ENCODE assay signal across 10 cellular contexts in the genomic region with DNA sequence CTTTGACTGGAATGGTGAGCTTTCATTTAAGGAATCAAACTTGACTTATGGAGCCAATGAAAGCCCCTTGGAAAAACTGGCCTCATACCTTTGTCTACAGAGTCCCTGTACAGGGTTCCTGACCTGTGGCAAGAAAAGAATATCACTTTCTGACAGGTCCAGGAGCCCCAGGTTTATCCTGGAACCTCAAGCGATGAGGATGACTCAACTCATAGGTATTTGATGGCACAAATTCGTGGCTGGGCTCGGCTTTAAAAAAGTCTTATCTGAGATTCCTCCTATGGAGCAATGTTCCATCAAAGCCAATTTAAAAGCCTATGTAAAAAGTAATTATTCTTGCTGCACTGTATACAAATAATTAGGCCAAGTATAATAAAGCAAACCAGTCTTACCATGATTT. TPM values are rescaled to one million over a fixed set of nuclear protein-coding genes. Genes with fewer than 3 reads are reported as not detected.
A peak's percentile ranks its signal among the peaks of the same experiment; 100 is the strongest.
DNase-seq lines count a peak whose midpoint lies in the region; FAIRE-seq and TF ChIP-seq lines count a peak whose summit lies in the region.
"Not testable (repeated sequence)": the region's sequence is repeated elsewhere in the genome, so short reads cannot be mapped to it uniquely, and the experiment has no call there.
"Had no signal": no experiment of that assay in that cellular context is flagged by ENCODE, and none has a peak within 500 bp of the region (broad histone marks: within the 10 kb centered on the region; RNA-seq: fewer than 3 reads in every experiment).

No MANE protein-coding gene starts in this region.

- peak; percentile 85 for FAIRE-seq in RCC 7860 (lab: Jason Lieb, UNC)
- not testable (repeated sequence) for FAIRE-seq in astrocyte (lab: Jason Lieb, UNC)

- not testable (repeated sequence) for H2AFZ ChIP-seq in astrocyte (ENCODE audit: low read depth, low read length); hepatocyte

- H3K4me1 ChIP-seq in Caco-2 (peaks cover 63% of the 10 kb centered on the region), transverse colon (peaks cover 14 to 69% (median 26%) of the 10 kb centered on the region in 4 donors)
- H3K4me1 ChIP-seq in astrocyte (ENCODE audit: insufficient read depth, low read length); hepatocyte (ENCODE audit: insufficient read depth): not testable (repeated sequence)

- TF ChIP-seq POLR2A in transverse colon (IDR thresholded peaks at IDR 0.05): not testable (repeated sequence)

- TF ChIP-seq EP300 in transverse colon (IDR thresholded peaks at IDR 0.05; ENCODE audit: low read depth): not testable (repeated sequence)

- not testable (repeated sequence) for H3K9me3 ChIP-seq in Caco-2; astrocyte (ENCODE audit: insufficient read depth, low read depth, low read length); hepatocyte (ENCODE audit: low read depth); transverse colon

- intact Hi-C loops in Caco-2 (cut with micrococcal nuclease; ENCODE audit: unreplicated experiment); transverse colon (cut with DNase I; ENCODE audit: low total_unique reads): not testable (repeated sequence)

- not testable (repeated sequence) for H3K27me3 Mint-ChIP-seq in Caco-2 (ENCODE audit: insufficient read depth, unreplicated experiment); astrocyte (ENCODE audit: low read depth, unreplicated experiment)

- H3K9me3 Mint-ChIP-seq in Caco-2 (ENCODE audit: unreplicated experiment): not testable (repeated sequence)
- peaks cover 25% of the 10 kb centered on the region for H3K9me3 Mint-ChIP-seq in astrocyte (ENCODE audit: unreplicated experiment)

- POLR2A ChIA-PET in Caco-2 (lab: Charles Lee): not testable (repeated sequence)

- H3K27ac Mint-ChIP-seq in Caco-2 (ENCODE audit: unreplicated experiment): peak overlapping the region; percentile 71
- not testable (repeated sequence) for H3K27ac Mint-ChIP-seq in astrocyte (ENCODE audit: unreplicated experiment)

- in situ Hi-C loops in transverse colon (cut with MboI; ENCODE audit: low pct_ligation_motif_present in 1 of 4, low pct_unique_long_range_greater_than_20kb in 1 of 4, low sequenced_read_pairs in 3 of 4): not testable (repeated sequence)

- H3K36me3 Mint-ChIP-seq in Caco-2 (ENCODE audit: insufficient read depth, unreplicated experiment); astrocyte (ENCODE audit: low read depth, unreplicated experiment): not testable (repeated sequence)

- not testable (repeated sequence) for H3K9ac ChIP-seq in astrocyte (ENCODE audit: low read length)

- not testable (repeated sequence) for H4K20me1 ChIP-seq in astrocyte (ENCODE audit: insufficient read depth, low read length); hepatocyte (ENCODE audit: insufficient read depth, poor library complexity, severe bottlenecking)

- H3K27ac ChIP-seq in astrocyte (ENCODE audit: low read depth, low read length); hepatocyte: not testable (repeated sequence)
- peak overlapping the region in 3 of 4 donors; percentile 17 to 57 (median 29) for H3K27ac ChIP-seq in transverse colon

- not testable (repeated sequence) for H3K36me3 ChIP-seq in Caco-2 (ENCODE audit: control insufficient read depth, insufficient read depth, low read length); astrocyte (ENCODE audit: insufficient read depth, low read length); hepatocyte (replicated peaks; ENCODE audit: insufficient read depth, low read depth); transverse colon

- CTCF ChIA-PET in Caco-2 (lab: Charles Lee): not testable (repeated sequence)

- H3K4me3 ChIP-seq in Caco-2 (ENCODE audit: low read depth, low read length); astrocyte (ENCODE audit: insufficient read depth, low read depth, low read length); choroid plexus epithelial cell (ENCODE audit: low read depth, low read length); hepatocyte; transverse colon: not testable (repeated sequence)

- BruUV-seq in Caco-2 (replicated peaks; lab: Mats Ljungman, UMichigan): not testable (repeated sequence)

- H3K4me2 ChIP-seq in astrocyte (ENCODE audit: low read length); hepatocyte: not testable (repeated sequence)

- H3K4me3 Mint-ChIP-seq in Caco-2 (ENCODE audit: unreplicated experiment): peak overlapping the region; percentile 57
- not testable (repeated sequence) for H3K4me3 Mint-ChIP-seq in astrocyte (ENCODE audit: unreplicated experiment)

- 65% methylated on average over 3 of the region's 3 CpGs for WGBS in hepatocyte (ENCODE audit: low lambda C conversion rate, missing lambda C conversion rate)
- 28 to 32% methylated on average over 3 of the region's 3 CpGs for WGBS in transverse colon (ENCODE audit: low coverage in 1 of 2), 2 donors

- DNase-seq in Caco-2 (peak; percentile 43 to 50), LoVo (ENCODE audit: low spot score) (peak; percentile 58), RCC 7860 (ENCODE audit: low spot score) (peak; percentile 33), astrocyte (ENCODE audit: low read depth) (peak; percentile 31), choroid plexus epithelial cell (ENCODE audit: low read depth) (peak; percentile 36), hepatocyte (ENCODE audit: low spot score) (peak; percentile 8), transverse colon (peak; percentile 31)

- H3K4me1 Mint-ChIP-seq in Caco-2 (ENCODE audit: low read depth, unreplicated experiment): peaks cover 45% of the 10 kb centered on the region
- H3K4me1 Mint-ChIP-seq in astrocyte (ENCODE audit: low read depth, unreplicated experiment): not testable (repeated sequence)

- H3K9me2 ChIP-seq in hepatocyte (replicated peaks; ENCODE audit: insufficient read depth): not testable (repeated sequence)

- not testable (repeated sequence) for H3K27me3 ChIP-seq in Caco-2 (replicated peaks; ENCODE audit: control insufficient read depth, insufficient read depth, low read length); astrocyte (ENCODE audit: insufficient read depth, low read length); hepatocyte; transverse colon

- not testable (repeated sequence) for H3K79me2 ChIP-seq in astrocyte (ENCODE audit: insufficient read depth, low read length); hepatocyte

- not testable (repeated sequence) for TF ChIP-seq CTCF in Caco-2 (IDR thresholded peaks at IDR 0.05; ENCODE audit: insufficient read depth in 1 of 2, low read depth in 1 of 2, low read length in 1 of 2, severe bottlenecking in 1 of 2, unreplicated experiment in 1 of 2); astrocyte (IDR thresholded peaks at IDR 0.05; ENCODE audit: insufficient read depth, low read depth, low read length); choroid plexus epithelial cell (conservative IDR thresholded peaks at IDR 0.05; ENCODE audit: low read depth, low read length); hepatocyte (IDR thresholded peaks at IDR 0.05; ENCODE audit: poor library complexity); transverse colon (IDR thresholded peaks at IDR 0.05)

RNA-seq across cellular contexts. Expression of a gene that starts 14.8 kb away (rescaled TPM):
- total RNA-seq in Caco-2 (2022): 6.0 and 6.8 TPM in 2 replicates
- not detected in 2 replicates for total RNA-seq in astrocyte
- total RNA-seq in hepatocyte: 0.20 and 0.53 TPM in 2 replicates
- not detected in 2 replicates for polyA plus RNA-seq in hepatocyte
- total RNA-seq in transverse colon: 100 to 1,000 TPM in 1 of 4 donors, 10 to 100 TPM in 3; 50.8 to 364 (median 76.0) TPM
- total RNA-seq: G401, H4 had no signal
- polyA plus RNA-seq: CD8-positive, alpha-beta memory T cell had no signal

RNA-seq across cellular contexts. Expression of a gene that starts 17.6 kb away (rescaled TPM):
- total RNA-seq in Caco-2 (2022): 1.5 and 3.9 TPM in 2 replicates
- total RNA-seq in astrocyte: 0.09 and 0.22 TPM in 2 replicates
- total RNA-seq in hepatocyte: 6.8 and 9.3 TPM in 2 replicates
- 8.7 and 10.2 TPM in 2 replicates for polyA plus RNA-seq in hepatocyte
- 100 to 1,000 TPM in 2 of 4 donors, 10 to 100 TPM in 2; 58.1 to 195 (median 93.9) TPM for total RNA-seq in transverse colon
- total RNA-seq: CD8-positive, alpha-beta memory T cell; G401; H4 had no signal
- polyA plus RNA-seq: CD8-positive, alpha-beta memory T cell had no signal

RNA-seq across cellular contexts. Expression of a gene that starts 57.0 kb away (rescaled TPM):
- total RNA-seq in Caco-2 (2022): 35.4 and 41.3 TPM in 2 replicates
- total RNA-seq in astrocyte: 10.0 and 11.5 TPM in 2 replicates
- total RNA-seq in hepatocyte: 12.9 TPM in 2 replicates
- 41.2 and 54.8 TPM in 2 replicates for polyA plus RNA-seq in hepatocyte
- total RNA-seq in transverse colon: 100 to 1,000 TPM in 1 of 4 donors, 10 to 100 TPM in 3; 53.2 to 150 (median 55.5) TPM

Comparison
In these comparisons a context has a peak if more than half of its experiments do, and no peak if none do; other contexts are left out.
1. DNase-seq: peak in every context shown above with its lines; median percentile 58 in LoVo; 46 in Caco-2; 36 in choroid plexus epithelial cell; 33 in RCC 7860; 31 in astrocyte; 31 in transverse colon; 8 in hepatocyte.